ENCODE assay signal across 17 cellular contexts in genomic region chr20:24584538-24585356, GRCh38.
DNase-seq lines count a peak whose midpoint lies in the region; ATAC-seq and TF ChIP-seq lines count a peak whose summit lies in the region.
"Had no signal": no experiment of that assay in that cellular context is flagged by ENCODE, and none has a peak within 500 bp of the region (broad histone marks: within the 10 kb centered on the region; RNA-seq: fewer than 3 reads in every experiment).

No MANE protein-coding gene starts in this region.

- no peak overlapping the region for H3K18ac ChIP-seq in IMR-90 (ENCODE audit: low read depth, low read length)
- no peak overlapping the region for H3K18ac ChIP-seq in mesendoderm (ENCODE audit: low read length)

- no peaks in the 10 kb centered on the region for H3K9me3 ChIP-seq in IMR-90 (ENCODE audit: control insufficient read depth, insufficient read depth, low read length)

- CTCF ChIA-PET in IMR-90 (lab: Yijun Ruan, JAX), result interaction anchor here (0.6 kb wide), 1 partner anchor 15 kb away, joined by 3 read pairs; no protein-coding TSS in a partner anchor

- H2BK5ac ChIP-seq in IMR-90 (ENCODE audit: low read depth, low read length, poor library complexity, severe bottlenecking), result no peak overlapping the region
- no peak overlapping the region for H2BK5ac ChIP-seq in mesendoderm (ENCODE audit: low read length)

- DNase-seq in Ammon's horn (ENCODE audit: low spot score) (peak; percentile 39), IMR-90 (peak; percentile 59), epithelial cell of proximal tubule (ENCODE audit: low read depth) (peak; percentile 1), myocyte (ENCODE audit: low read depth) (peak; percentile 22), mesendoderm (no peak), mesothelial cell of epicardium (ENCODE audit: low spot score in 2 of 2, unreplicated experiment in 2 of 2) (no peak), SW 1271 (lab: John Stamatoyannopoulos, UW) (no peak), SIG-M5 treated with dmso at 0.1 percent for 504 hours (lab: John Stamatoyannopoulos, UW; ENCODE audit: unreplicated experiment) (no peak)
- DNase-seq: activated CD4-positive, alpha-beta memory T cell treated with anti-CD3 and anti-CD28 coated beads for 36 hours; activated effector memory CD4-positive, alpha-beta T cell treated with Interleukin-2 at 50 U/mL for 16 hours; CD4-positive, alpha-beta T cell; GF-D8; NCI-H1105; RPMI8226; stimulated activated CD4-positive, alpha-beta T cell treated with anti-CD3 and anti-CD28 coated beads, Interleukin-4, amount 100 ng/mL, for 24 hours; stimulated activated naive CD4-positive, alpha-beta T cell treated with Interleukin-2 at 50 U/mL for 16 hours; T1000 had no signal

- H3K4me1 Mint-ChIP-seq in mesothelial cell of epicardium, result no peaks in the 10 kb centered on the region

- BruUV-seq in IMR-90 (replicated peaks; lab: Mats Ljungman, UMichigan), result no TSS peak

- H3K79me1 ChIP-seq in IMR-90 (ENCODE audit: low read depth in 1 of 2, low read length in 2 of 2) (no peaks in the 10 kb centered on the region), mesendoderm (ENCODE audit: low read length) (peaks cover 1% of the 10 kb centered on the region)

- in situ Hi-C loops in IMR-90 (cut with MboI; ENCODE audit: low sequenced_read_pairs), result no loop called here

- H4K5ac ChIP-seq in IMR-90 (ENCODE audit: low read depth, low read length) (no peak overlapping the region), mesendoderm (ENCODE audit: low read length) (no peak overlapping the region)

- H3K27ac ChIP-seq in IMR-90 (ENCODE audit: insufficient read depth, low read length) (no peak overlapping the region), mesendoderm (ENCODE audit: low read depth, low read length) (no peak overlapping the region)

- POLR2A ChIA-PET in IMR-90 (lab: Charles Lee; ENCODE audit: unreplicated experiment), result no interaction called here

- H3K27me3 ChIP-seq in IMR-90 (ENCODE audit: control insufficient read depth, insufficient read depth, low read length) (peaks cover 12% of the 10 kb centered on the region), mesendoderm (ENCODE audit: insufficient read depth, low read length, poor library complexity) (no peaks in the 10 kb centered on the region)

- no peaks in the 10 kb centered on the region for H3K9me1 ChIP-seq in IMR-90 (ENCODE audit: insufficient read depth, low read length)

- H3K4me3 Mint-ChIP-seq in mesothelial cell of epicardium, result no peak overlapping the region
- H3K4me3 Mint-ChIP-seq: activated CD4-positive, alpha-beta memory T cell treated with anti-CD3 and anti-CD28 coated beads for 36 hours; CD4-positive, alpha-beta T cell had no signal

- no peak overlapping the region for H3K14ac ChIP-seq in IMR-90 (replicated peaks; ENCODE audit: low read depth, low read length)

- H2AK5ac ChIP-seq in IMR-90 (ENCODE audit: low read depth, low read length), result no peak overlapping the region
- no peak overlapping the region for H2AK5ac ChIP-seq in mesendoderm (ENCODE audit: low read length)

- no peaks in the 10 kb centered on the region for H3K36me3 ChIP-seq in IMR-90 (ENCODE audit: control insufficient read depth, insufficient read depth, low read length)
- H3K36me3 ChIP-seq in mesendoderm (ENCODE audit: control insufficient read depth, insufficient read depth, low read length), result no peaks in the 10 kb centered on the region

- no peak overlapping the region for H2AK9ac ChIP-seq in IMR-90 (replicated peaks; ENCODE audit: low read depth, low read length, poor library complexity)

- TF ChIP-seq CTCF in IMR-90 (conservative IDR thresholded peaks at IDR 0.05; ENCODE audit: low read depth, low read length) (no peak), epithelial cell of proximal tubule (conservative IDR thresholded peaks at IDR 0.05; ENCODE audit: low read depth, low read length) (no peak), mesothelial cell of epicardium (IDR thresholded peaks at IDR 0.05; ENCODE audit: unreplicated experiment) (no peak)

- H3K79me2 ChIP-seq in mesendoderm (ENCODE audit: control insufficient read depth, insufficient read depth, low read length), result no peaks in the 10 kb centered on the region

- H4K8ac ChIP-seq in IMR-90 (ENCODE audit: low read depth in 2 of 2, low read length in 2 of 2) (no peak overlapping the region), mesendoderm (ENCODE audit: low read depth, low read length) (no peak overlapping the region)

- H3K56ac ChIP-seq in IMR-90 (ENCODE audit: extremely low read depth, insufficient read depth, low read length) (no peak overlapping the region), mesendoderm (ENCODE audit: low read length) (no peak overlapping the region)

- H3K27ac Mint-ChIP-seq in mesothelial cell of epicardium, result no peak overlapping the region
- H3K27ac Mint-ChIP-seq: activated CD4-positive, alpha-beta memory T cell treated with anti-CD3 and anti-CD28 coated beads for 36 hours; CD4-positive, alpha-beta T cell had no signal

- no peak overlapping the region for H3K23ac ChIP-seq in IMR-90 (ENCODE audit: low read depth, low read length)
- H3K23ac ChIP-seq in mesendoderm (ENCODE audit: low read length), result no peak overlapping the region

- peak; percentile 51; the same call in 1 of the 2 replicates for ATAC-seq in IMR-90 (ENCODE audit: low read depth)

- H4K91ac ChIP-seq in IMR-90 (ENCODE audit: insufficient read depth, low read depth, low read length), result no peak overlapping the region

- no peak overlapping the region for H2BK20ac ChIP-seq in IMR-90 (ENCODE audit: low read depth, low read length)

- no peaks in the 10 kb centered on the region for H3K9me3 Mint-ChIP-seq in mesothelial cell of epicardium
- H3K9me3 Mint-ChIP-seq: activated CD4-positive, alpha-beta memory T cell treated with anti-CD3 and anti-CD28 coated beads for 36 hours; CD4-positive, alpha-beta T cell had no signal

- H3K4ac ChIP-seq in IMR-90 (ENCODE audit: low read depth, low read length) (no peak overlapping the region), mesendoderm (ENCODE audit: low read depth, low read length) (no peak overlapping the region)

- peaks cover 7% of the 10 kb centered on the region for H3K27me3 Mint-ChIP-seq in mesothelial cell of epicardium (ENCODE audit: low read depth)
- H3K27me3 Mint-ChIP-seq: activated CD4-positive, alpha-beta memory T cell treated with anti-CD3 and anti-CD28 coated beads for 36 hours; CD4-positive, alpha-beta T cell had no signal

- H2BK120ac ChIP-seq in IMR-90 (ENCODE audit: low read depth, low read length) (no peak overlapping the region), mesendoderm (ENCODE audit: low read depth, low read length) (no peak overlapping the region)

- no peak for TF ChIP-seq RAD21 in IMR-90 (IDR thresholded peaks at IDR 0.05; ENCODE audit: low read length)

- H3K4me2 ChIP-seq in IMR-90 (ENCODE audit: low read depth, low read length), result no peak overlapping the region
- H3K4me2 ChIP-seq in mesendoderm (ENCODE audit: low read length), result no peak overlapping the region

- H2AFZ ChIP-seq in IMR-90 (replicated peaks; ENCODE audit: low read length, poor library complexity), result no peak overlapping the region

- no peaks in the 10 kb centered on the region for H3K36me3 Mint-ChIP-seq in mesothelial cell of epicardium
- H3K36me3 Mint-ChIP-seq: activated CD4-positive, alpha-beta memory T cell treated with anti-CD3 and anti-CD28 coated beads for 36 hours had no signal

- no peak overlapping the region for H2BK15ac ChIP-seq in IMR-90 (ENCODE audit: low read depth, low read length)
- no peak overlapping the region for H2BK15ac ChIP-seq in mesendoderm (replicated peaks; ENCODE audit: low read depth)

- H3K4me3 ChIP-seq in IMR-90 (ENCODE audit: insufficient read depth, low read depth, low read length), result no peak overlapping the region
- no peak overlapping the region for H3K4me3 ChIP-seq in epithelial cell of proximal tubule (ENCODE audit: low read depth, low read length)
- no peak overlapping the region for H3K4me3 ChIP-seq in mesendoderm (ENCODE audit: low read length)

- intact Hi-C loops in IMR-90 (cut with micrococcal nuclease), result no loop called here

- H3K4me1 ChIP-seq in IMR-90 (ENCODE audit: control insufficient read depth, insufficient read depth, low read length), result no peaks in the 10 kb centered on the region
- no peaks in the 10 kb centered on the region for H3K4me1 ChIP-seq in mesendoderm (ENCODE audit: control insufficient read depth, low read depth, low read length)

- no peak for TF ChIP-seq POLR2A in IMR-90 (IDR thresholded peaks at IDR 0.05; ENCODE audit: low read depth, low read length)

- no peaks in the 10 kb centered on the region for H4K20me1 ChIP-seq in IMR-90 (ENCODE audit: insufficient read depth, low read length)

- WGBS in IMR-90 (ENCODE audit: extremely low coverage in 2 of 2, insufficient read length in 1 of 2), 2 experiments, result 49% methylated on average over 11 of the region's 26 CpGs; no CpG with 5 or more reads in 1 of the 2 experiments
- no CpG with 5 or more reads among the region's 26 CpGs for WGBS in mesendoderm (ENCODE audit: extremely low coverage, insufficient coverage, low lambda C conversion rate)

- dilution Hi-C loops in IMR-90 (cut with HindIII; ENCODE audit: low sequenced_read_pairs, unreplicated experiment), result no loop called here

- H3K9ac ChIP-seq in IMR-90 (ENCODE audit: low read depth, low read length), result no peak overlapping the region
- H3K9ac ChIP-seq in mesendoderm (ENCODE audit: low read length), result no peak overlapping the region

TF ChIP-seq in IMR-90, 13 proteins besides CTCF, POLR2A, EP300 and RAD21 (continues in another document):
- no peak for TF ChIP-seq SMC3 (IDR thresholded peaks at IDR 0.05; ENCODE audit: low read depth, low read length)
- TF ChIP-seq USF2 (IDR thresholded peaks at IDR 0.05; ENCODE audit: low read depth, low read length), result no peak
- TF ChIP-seq NFE2L2 (IDR thresholded peaks at IDR 0.05; ENCODE audit: low read depth, low read length), result no peak
- TF ChIP-seq FOS (IDR thresholded peaks at IDR 0.05; ENCODE audit: low read depth, low read length), result no peak
- no peak for TF ChIP-seq MAZ (IDR thresholded peaks at IDR 0.05; ENCODE audit: borderline replicate concordance, low read depth, low read length)
- no peak for TF ChIP-seq BHLHE40 (IDR thresholded peaks at IDR 0.05; ENCODE audit: low read depth, low read length)
- no peak for TF ChIP-seq MAFK (IDR thresholded peaks at IDR 0.05; ENCODE audit: low read depth, low read length)
- no peak for TF ChIP-seq RFX5 (IDR thresholded peaks at IDR 0.05; ENCODE audit: low read depth, low read length)
- TF ChIP-seq RCOR1 (IDR thresholded peaks at IDR 0.05; ENCODE audit: insufficient replicate concordance, low read length), result no peak
- TF ChIP-seq CHD1 (IDR thresholded peaks at IDR 0.05; ENCODE audit: low read depth, low read length), result no peak

Comparison
In these comparisons a context has a peak if more than half of its experiments do, and no peak if none do; other contexts are left out.
1. DNase-seq: peak in Ammon's horn (single experiment), IMR-90 (single experiment), epithelial cell of proximal tubule (single experiment) and myocyte (single experiment); none in mesendoderm (single experiment), mesothelial cell of epicardium (0 of 2), SW 1271 (0 of 2) and SIG-M5 treated with dmso at 0.1 percent for 504 hours (single experiment).